1 cellular context compared by ENCODE assay signal in genomic region chr12:5096241-5096880, GRCh38.
TF ChIP-seq lines count a peak whose summit lies in the region.

No MANE protein-coding gene starts in this region.

TF ChIP-seq in GM23338, 12 proteins besides CTCF, POLR2A, EP300 and RAD21 (continued from another document):
- TF ChIP-seq, protein P1, sequence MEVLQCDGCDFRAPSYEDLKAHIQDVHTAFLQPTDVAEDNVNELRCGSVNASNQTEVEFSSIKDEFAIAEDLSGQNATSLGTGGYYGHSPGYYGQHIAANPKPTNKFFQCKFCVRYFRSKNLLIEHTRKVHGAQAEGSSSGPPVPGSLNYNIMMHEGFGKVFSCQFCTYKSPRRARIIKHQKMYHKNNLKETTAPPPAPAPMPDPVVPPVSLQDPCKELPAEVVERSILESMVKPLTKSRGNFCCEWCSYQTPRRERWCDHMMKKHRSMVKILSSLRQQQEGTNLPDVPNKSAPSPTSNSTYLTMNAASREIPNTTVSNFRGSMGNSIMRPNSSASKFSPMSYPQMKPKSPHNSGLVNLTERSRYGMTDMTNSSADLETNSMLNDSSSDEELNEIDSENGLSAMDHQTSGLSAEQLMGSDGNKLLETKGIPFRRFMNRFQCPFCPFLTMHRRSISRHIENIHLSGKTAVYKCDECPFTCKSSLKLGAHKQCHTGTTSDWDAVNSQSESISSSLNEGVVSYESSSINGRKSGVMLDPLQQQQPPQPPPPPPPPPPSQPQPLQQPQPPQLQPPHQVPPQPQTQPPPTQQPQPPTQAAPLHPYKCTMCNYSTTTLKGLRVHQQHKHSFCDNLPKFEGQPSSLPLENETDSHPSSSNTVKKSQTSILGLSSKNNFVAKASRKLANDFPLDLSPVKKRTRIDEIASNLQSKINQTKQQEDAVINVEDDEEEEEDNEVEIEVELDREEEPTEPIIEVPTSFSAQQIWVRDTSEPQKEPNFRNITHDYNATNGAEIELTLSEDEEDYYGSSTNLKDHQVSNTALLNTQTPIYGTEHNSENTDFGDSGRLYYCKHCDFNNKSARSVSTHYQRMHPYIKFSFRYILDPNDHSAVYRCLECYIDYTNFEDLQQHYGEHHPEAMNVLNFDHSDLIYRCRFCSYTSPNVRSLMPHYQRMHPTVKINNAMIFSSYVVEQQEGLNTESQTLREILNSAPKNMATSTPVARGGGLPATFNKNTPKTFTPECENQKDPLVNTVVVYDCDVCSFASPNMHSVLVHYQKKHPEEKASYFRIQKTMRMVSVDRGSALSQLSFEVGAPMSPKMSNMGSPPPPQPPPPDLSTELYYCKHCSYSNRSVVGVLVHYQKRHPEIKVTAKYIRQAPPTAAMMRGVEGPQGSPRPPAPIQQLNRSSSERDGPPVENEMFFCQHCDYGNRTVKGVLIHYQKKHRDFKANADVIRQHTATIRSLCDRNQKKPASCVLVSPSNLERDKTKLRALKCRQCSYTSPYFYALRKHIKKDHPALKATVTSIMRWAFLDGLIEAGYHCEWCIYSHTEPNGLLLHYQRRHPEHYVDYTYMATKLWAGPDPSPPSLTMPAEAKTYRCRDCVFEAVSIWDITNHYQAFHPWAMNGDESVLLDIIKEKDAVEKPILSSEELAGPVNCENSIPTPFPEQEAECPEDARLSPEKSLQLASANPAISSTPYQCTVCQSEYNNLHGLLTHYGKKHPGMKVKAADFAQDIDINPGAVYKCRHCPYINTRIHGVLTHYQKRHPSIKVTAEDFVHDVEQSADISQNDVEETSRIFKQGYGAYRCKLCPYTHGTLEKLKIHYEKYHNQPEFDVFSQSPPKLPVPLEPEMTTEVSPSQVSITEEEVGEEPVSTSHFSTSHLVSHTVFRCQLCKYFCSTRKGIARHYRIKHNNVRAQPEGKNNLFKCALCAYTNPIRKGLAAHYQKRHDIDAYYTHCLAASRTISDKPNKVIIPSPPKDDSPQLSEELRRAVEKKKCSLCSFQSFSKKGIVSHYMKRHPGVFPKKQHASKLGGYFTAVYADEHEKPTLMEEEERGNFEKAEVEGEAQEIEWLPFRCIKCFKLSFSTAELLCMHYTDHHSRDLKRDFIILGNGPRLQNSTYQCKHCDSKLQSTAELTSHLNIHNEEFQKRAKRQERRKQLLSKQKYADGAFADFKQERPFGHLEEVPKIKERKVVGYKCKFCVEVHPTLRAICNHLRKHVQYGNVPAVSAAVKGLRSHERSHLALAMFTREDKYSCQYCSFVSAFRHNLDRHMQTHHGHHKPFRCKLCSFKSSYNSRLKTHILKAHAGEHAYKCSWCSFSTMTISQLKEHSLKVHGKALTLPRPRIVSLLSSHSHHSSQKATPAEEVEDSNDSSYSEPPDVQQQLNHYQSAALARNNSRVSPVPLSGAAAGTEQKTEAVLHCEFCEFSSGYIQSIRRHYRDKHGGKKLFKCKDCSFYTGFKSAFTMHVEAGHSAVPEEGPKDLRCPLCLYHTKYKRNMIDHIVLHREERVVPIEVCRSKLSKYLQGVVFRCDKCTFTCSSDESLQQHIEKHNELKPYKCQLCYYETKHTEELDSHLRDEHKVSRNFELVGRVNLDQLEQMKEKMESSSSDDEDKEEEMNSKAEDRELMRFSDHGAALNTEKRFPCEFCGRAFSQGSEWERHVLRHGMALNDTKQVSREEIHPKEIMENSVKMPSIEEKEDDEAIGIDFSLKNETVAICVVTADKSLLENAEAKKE (CRISPR knock-in tag; IDR thresholded peaks at IDR 0.05), result no peak
- TF ChIP-seq, protein P2, sequence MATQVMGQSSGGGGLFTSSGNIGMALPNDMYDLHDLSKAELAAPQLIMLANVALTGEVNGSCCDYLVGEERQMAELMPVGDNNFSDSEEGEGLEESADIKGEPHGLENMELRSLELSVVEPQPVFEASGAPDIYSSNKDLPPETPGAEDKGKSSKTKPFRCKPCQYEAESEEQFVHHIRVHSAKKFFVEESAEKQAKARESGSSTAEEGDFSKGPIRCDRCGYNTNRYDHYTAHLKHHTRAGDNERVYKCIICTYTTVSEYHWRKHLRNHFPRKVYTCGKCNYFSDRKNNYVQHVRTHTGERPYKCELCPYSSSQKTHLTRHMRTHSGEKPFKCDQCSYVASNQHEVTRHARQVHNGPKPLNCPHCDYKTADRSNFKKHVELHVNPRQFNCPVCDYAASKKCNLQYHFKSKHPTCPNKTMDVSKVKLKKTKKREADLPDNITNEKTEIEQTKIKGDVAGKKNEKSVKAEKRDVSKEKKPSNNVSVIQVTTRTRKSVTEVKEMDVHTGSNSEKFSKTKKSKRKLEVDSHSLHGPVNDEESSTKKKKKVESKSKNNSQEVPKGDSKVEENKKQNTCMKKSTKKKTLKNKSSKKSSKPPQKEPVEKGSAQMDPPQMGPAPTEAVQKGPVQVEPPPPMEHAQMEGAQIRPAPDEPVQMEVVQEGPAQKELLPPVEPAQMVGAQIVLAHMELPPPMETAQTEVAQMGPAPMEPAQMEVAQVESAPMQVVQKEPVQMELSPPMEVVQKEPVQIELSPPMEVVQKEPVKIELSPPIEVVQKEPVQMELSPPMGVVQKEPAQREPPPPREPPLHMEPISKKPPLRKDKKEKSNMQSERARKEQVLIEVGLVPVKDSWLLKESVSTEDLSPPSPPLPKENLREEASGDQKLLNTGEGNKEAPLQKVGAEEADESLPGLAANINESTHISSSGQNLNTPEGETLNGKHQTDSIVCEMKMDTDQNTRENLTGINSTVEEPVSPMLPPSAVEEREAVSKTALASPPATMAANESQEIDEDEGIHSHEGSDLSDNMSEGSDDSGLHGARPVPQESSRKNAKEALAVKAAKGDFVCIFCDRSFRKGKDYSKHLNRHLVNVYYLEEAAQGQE (IDR thresholded peaks at IDR 0.05; ENCODE audit: unreplicated experiment), result no peak
